8 cellular contexts compared by ENCODE assay signal in genomic region chrX:7926914-7927258, GRCh38. TPM values are rescaled to one million over a fixed set of nuclear protein-coding genes. Genes with fewer than 3 reads are reported as not detected.
DNase-seq lines count a peak whose midpoint lies in the region; ATAC-seq and TF ChIP-seq lines count a peak whose summit lies in the region.

No MANE protein-coding gene starts in this region.

- peak overlapping the region; percentile 72 to 91 (median 90) for H3K27ac ChIP-seq in body of pancreas

- intact Hi-C loops in CD14-positive monocyte (cut with micrococcal nuclease) (no loop called here), body of pancreas (cut with DNase I) (no loop called here)

- H3K36me3 ChIP-seq in body of pancreas (replicated peaks in 1 of 2; ENCODE audit: insufficient read depth in 1 of 2, low read depth in 2 of 2) = no peaks in the 10 kb centered on the region

- H3K4me1 ChIP-seq in body of pancreas = peaks cover 11% of the 10 kb centered on the region

- peaks cover 0 to 5% (median 0%) of the 10 kb centered on the region in 3 donors for H3K27me3 Mint-ChIP-seq in CD14-positive monocyte (ENCODE audit: low read depth in 3 of 3)
- H3K27me3 Mint-ChIP-seq in memory B cell = no peaks in the 10 kb centered on the region

- peak overlapping the region; percentile 79 to 96 (median 94) for H3K27ac Mint-ChIP-seq in CD14-positive monocyte
- peak overlapping the region; percentile 96 for H3K27ac Mint-ChIP-seq in memory B cell

- TF ChIP-seq POLR2A in body of pancreas (IDR thresholded peaks at IDR 0.05) = no peak

- ATAC-seq in HG02938 (IDR thresholded peaks at IDR 0.05; ENCODE audit: unreplicated experiment) = peak; percentile 43
- no peak for ATAC-seq in body of pancreas
- no peak for ATAC-seq in memory B cell (ENCODE audit: low read depth)
- no peak for ATAC-seq in HG03108 (IDR thresholded peaks at IDR 0.05; ENCODE audit: unreplicated experiment)

- no peaks in the 10 kb centered on the region for H3K9me3 ChIP-seq in body of pancreas

- 4% methylated on average over 10 of the region's 20 CpGs; no CpG with 5 or more reads in 1 of the 2 donors for WGBS in body of pancreas, 2 donors

- H3K9me3 Mint-ChIP-seq in CD14-positive monocyte = peaks cover 0 to 11% (median 5%) of the 10 kb centered on the region in 7 donors
- no peaks in the 10 kb centered on the region for H3K9me3 Mint-ChIP-seq in memory B cell

- TF ChIP-seq CTCF in CD14-positive monocyte (IDR thresholded peaks at IDR 0.05) = no peak
- no peak for TF ChIP-seq CTCF in body of pancreas (IDR thresholded peaks at IDR 0.05)

- H3K4me3 ChIP-seq in body of pancreas = peak overlapping the region; percentile 20 to 52

- DNase-seq in CD14-positive monocyte (ENCODE audit: low spot score) = no peak
- no peak for DNase-seq in body of pancreas
- no peak for DNase-seq in memory B cell (ENCODE audit: low spot score in 2 of 2)
- no peak for DNase-seq in kidney tubule cell (ENCODE audit: low spot score)
- no peak for DNase-seq in GM19240 (ENCODE audit: insufficient read length, low spot score)
- DNase-seq in KG1 (lab: John Stamatoyannopoulos, UW) = no peak

- peak overlapping the region; percentile 83 to 89 for H3K4me3 Mint-ChIP-seq in CD14-positive monocyte
- peak overlapping the region; percentile 88 for H3K4me3 Mint-ChIP-seq in memory B cell

- H3K36me3 Mint-ChIP-seq in CD14-positive monocyte (peaks cover 3 to 6% of the 10 kb centered on the region in 2 donors), memory B cell (peaks cover 4% of the 10 kb centered on the region)

- H3K4me1 Mint-ChIP-seq in CD14-positive monocyte = peaks cover 14% of the 10 kb centered on the region
- H3K4me1 Mint-ChIP-seq in memory B cell = peaks cover 5% of the 10 kb centered on the region

- H3K27me3 ChIP-seq in body of pancreas = no peaks in the 10 kb centered on the region

RNA-seq across cellular contexts. Expression of gene PNPLA4, which starts 0.3 kb away (rescaled TPM):
- polyA plus RNA-seq in CD14-positive monocyte = 10 to 100 TPM; 14.4 to 21.5 TPM
- total RNA-seq in body of pancreas = 10 to 100 TPM in 1 of 2 donors, 1 to 10 TPM in 1; 5.7 to 19.4 TPM
